8 cellular contexts compared by ENCODE assay signal in genomic region chr6:130365166-130366010, GRCh38. TPM values are rescaled to one million over a fixed set of nuclear protein-coding genes. Genes with fewer than 3 reads are reported as not detected.
DNase-seq lines count a peak whose midpoint lies in the region; ATAC-seq lines count a peak whose summit lies in the region.

No MANE protein-coding gene starts in this region.

- peak overlapping the region; percentile 75 for H3K4me3 Mint-ChIP-seq in central memory CD8-positive, alpha-beta T cell

- H3K9me3 Mint-ChIP-seq in central memory CD8-positive, alpha-beta T cell = peaks cover 5% of the 10 kb centered on the region

- H3K27me3 Mint-ChIP-seq in central memory CD8-positive, alpha-beta T cell = peaks cover 11% of the 10 kb centered on the region

- no peak overlapping the region for H3K27ac Mint-ChIP-seq in central memory CD8-positive, alpha-beta T cell (ENCODE audit: low read depth)

- no peaks in the 10 kb centered on the region for H3K36me3 Mint-ChIP-seq in central memory CD8-positive, alpha-beta T cell (ENCODE audit: insufficient read depth)

- ATAC-seq in Right ventricle myocardium inferior (no peak), HG03520 (IDR thresholded peaks at IDR 0.05; ENCODE audit: unreplicated experiment) (peak; percentile 61), GM21717 (IDR thresholded peaks at IDR 0.05; ENCODE audit: unreplicated experiment) (no peak)
- ATAC-seq in central memory CD8-positive, alpha-beta T cell (replicated peaks; ENCODE audit: extremely low read depth, poor library complexity, severe bottlenecking) = peak; percentile 34

- peak; percentile 74 for DNase-seq in Right ventricle myocardium inferior (ENCODE audit: missing footprints)
- no peak for DNase-seq in cardiac septum (ENCODE audit: low spot score)
- DNase-seq in UCSD-AML1 (lab: John Stamatoyannopoulos, UW; ENCODE audit: unreplicated experiment) = peak; percentile 79
- peak; percentile 14 to 23 for DNase-seq in central memory CD8-positive, alpha-beta T cell (ENCODE audit: low spot score in 2 of 2)
- peak; percentile 13 for DNase-seq in kidney glomerular epithelial cell (lab: John Stamatoyannopoulos, UW)
- DNase-seq in stimulated activated CD4-positive, alpha-beta T cell treated with anti-CD3 and anti-CD28 coated beads, Interleukin-1b, Interleukin-23, amount 100 ng/mL, for 48 hours = peak; percentile 33

- H3K4me1 Mint-ChIP-seq in central memory CD8-positive, alpha-beta T cell = peaks cover 11% of the 10 kb centered on the region

- intact Hi-C loops in Right ventricle myocardium inferior (cut with DNase I) = no loop called here
- intact Hi-C loops in cardiac septum (cut with DNase I) = no loop called here

RNA-seq across cellular contexts. Expression of gene TMEM200A, which starts 0.4 kb away (rescaled TPM):
- total RNA-seq in Right ventricle myocardium inferior = not detected
- total RNA-seq in cardiac septum = 0.59 TPM

Comparison
In these comparisons a context has a peak if more than half of its experiments do, and no peak if none do; other contexts are left out.
1. ATAC-seq: peak in HG03520 (single experiment) and central memory CD8-positive, alpha-beta T cell (single experiment); none in Right ventricle myocardium inferior (single experiment) and GM21717 (single experiment).